In genomic region chr4:65865489-65865888, GRCh38 we compare ENCODE assay signal across 9 cellular contexts.
DNase-seq lines count a peak whose midpoint lies in the region; FAIRE-seq and TF ChIP-seq lines count a peak whose summit lies in the region.
"Had no signal": no experiment of that assay in that cellular context is flagged by ENCODE, and none has a peak within 500 bp of the region (broad histone marks: within the 10 kb centered on the region; RNA-seq: fewer than 3 reads in every experiment).

No MANE protein-coding gene starts in this region.

- dilution Hi-C loops in endothelial cell of umbilical vein (cut with MboI; ENCODE audit: extremely low pct_ligation_motif_present, low sequenced_read_pairs): no loop called here

- CTCF ChIA-PET in endothelial cell of umbilical vein (lab: Charles Lee): interaction anchor here (1.1 to 2.5 kb wide), 7 partner anchors 10 to 857 kb away, joined by 3 to 10 read pairs (median 7); no protein-coding TSS in a partner anchor

- no peaks in the 10 kb centered on the region for H3K9me1 ChIP-seq in endothelial cell of umbilical vein (replicated peaks; ENCODE audit: control insufficient read depth, extremely low read depth, insufficient read depth, low read length)

- DNase-seq in NCI-H2029 (lab: John Stamatoyannopoulos, UW) (peak; percentile 4), NCI-H2029 treated with DMSO at 0.1 percent for 48 hours (lab: John Stamatoyannopoulos, UW) (no peak), NCI-H82 treated with DMSO at 0.1 percent for 48 hours (lab: John Stamatoyannopoulos, UW; ENCODE audit: unreplicated experiment) (peak; percentile 6), endothelial cell of umbilical vein (ENCODE audit: low read depth, low spot score) (peak; percentile 55), testis (peak; percentile 36), pons (ENCODE audit: low spot score) (no peak), trophoblast cell (no peak)
- no peak for DNase-seq in NK-92 treated with Interleukin-12 subunit alpha and Interleukin-12 subunit beta, amount 100 ng/mL, for 24 hours (lab: John Stamatoyannopoulos, UW)
- DNase-seq: Karpas-422 had no signal

- H2AFZ ChIP-seq in endothelial cell of umbilical vein (ENCODE audit: low read depth, low read length): no peak overlapping the region
- H2AFZ ChIP-seq in trophoblast cell (ENCODE audit: insufficient read depth, low read length, poor library complexity): no peak overlapping the region

- no peak overlapping the region for H2BK5ac ChIP-seq in trophoblast cell (ENCODE audit: low read depth, low read length, poor library complexity)

- intact Hi-C loops in endothelial cell of umbilical vein (cut with micrococcal nuclease): loop anchor here (2.0 to 10.0 kb wide), 4 partner anchors 448 to 1085 kb away; no protein-coding TSS in a partner anchor
- intact Hi-C loops in testis (cut with DNase I; ENCODE audit: low total_unique reads): no loop called here

- H3K4ac ChIP-seq in trophoblast cell (ENCODE audit: low read depth, low read length): no peak overlapping the region

- no peak overlapping the region for H3K4me3 ChIP-seq in endothelial cell of umbilical vein (replicated peaks in 1 of 3; ENCODE audit: insufficient read depth in 1 of 3, low read depth in 1 of 3, low read length in 3 of 3)
- H3K4me3 ChIP-seq in testis: no peak overlapping the region
- H3K4me3 ChIP-seq in trophoblast cell (ENCODE audit: low read depth, low read length): no peak overlapping the region

- peak; percentile 36 to 43 for TF ChIP-seq CTCF in endothelial cell of umbilical vein (IDR thresholded peaks at IDR 0.05; ENCODE audit: extremely low read depth in 1 of 2, insufficient read depth in 1 of 2, low read depth in 1 of 2, low read length in 2 of 2)
- peak in 1 of 3 experiments; percentile 35 for TF ChIP-seq CTCF in testis (IDR thresholded peaks at IDR 0.05)

- no peak for FAIRE-seq in endothelial cell of umbilical vein (lab: Jason Lieb, UNC)

- no peak overlapping the region for H3K14ac ChIP-seq in trophoblast cell (ENCODE audit: low read length)

- no TSS peak for BruUV-seq in endothelial cell of umbilical vein (replicated peaks; lab: Mats Ljungman, UMichigan)

- no peak overlapping the region for H3K18ac ChIP-seq in trophoblast cell (ENCODE audit: low read length)

- H4K91ac ChIP-seq in trophoblast cell (ENCODE audit: low read depth, low read length): no peak overlapping the region

- WGBS in testis, 2 donors: 56 to 58% methylated on average over 4 of the region's 4 CpGs
- no CpG with 5 or more reads among the region's 4 CpGs for WGBS in trophoblast cell (ENCODE audit: extremely low coverage, insufficient coverage, insufficient read length)

- no peak overlapping the region for H2BK12ac ChIP-seq in trophoblast cell (ENCODE audit: low read length)

- no peak overlapping the region for H4K12ac ChIP-seq in trophoblast cell (ENCODE audit: low read depth, low read length)

- no peaks in the 10 kb centered on the region for H3K36me3 ChIP-seq in endothelial cell of umbilical vein (ENCODE audit: control insufficient read depth in 2 of 2, extremely low read depth in 1 of 2, insufficient read depth in 2 of 2, low read length in 2 of 2)
- H3K36me3 ChIP-seq in testis (ENCODE audit: low read depth, missing control alignments): no peaks in the 10 kb centered on the region
- H3K36me3 ChIP-seq in trophoblast cell (ENCODE audit: control insufficient read depth in 1 of 2, insufficient read depth in 2 of 2, low read length in 2 of 2): no peaks in the 10 kb centered on the region

- H3K4me1 ChIP-seq in endothelial cell of umbilical vein (ENCODE audit: control insufficient read depth, extremely low read depth, insufficient read depth, low read length): no peaks in the 10 kb centered on the region
- no peaks in the 10 kb centered on the region for H3K4me1 ChIP-seq in testis
- no peaks in the 10 kb centered on the region for H3K4me1 ChIP-seq in trophoblast cell (ENCODE audit: control insufficient read depth in 1 of 2, insufficient read depth in 2 of 2, low read length in 2 of 2)

- POLR2A ChIA-PET in endothelial cell of umbilical vein (lab: Charles Lee): no interaction called here

- no peak overlapping the region for H3K23ac ChIP-seq in trophoblast cell (ENCODE audit: low read length)

- H3K27ac ChIP-seq in endothelial cell of umbilical vein (ENCODE audit: insufficient read depth, low read depth, low read length) (no peak overlapping the region), testis (no peak overlapping the region), trophoblast cell (ENCODE audit: low read depth, low read length) (no peak overlapping the region)

- no peaks in the 10 kb centered on the region for H3K79me2 ChIP-seq in endothelial cell of umbilical vein (ENCODE audit: control insufficient read depth, insufficient read depth, low read length)
- no peaks in the 10 kb centered on the region for H3K79me2 ChIP-seq in trophoblast cell (ENCODE audit: control insufficient read depth, insufficient read depth, low read length, poor library complexity)

- H3K27me3 ChIP-seq in endothelial cell of umbilical vein (ENCODE audit: control insufficient read depth in 2 of 2, insufficient read depth in 2 of 2, low read length in 2 of 2): no peaks in the 10 kb centered on the region
- no peaks in the 10 kb centered on the region for H3K27me3 ChIP-seq in testis
- no peaks in the 10 kb centered on the region for H3K27me3 ChIP-seq in trophoblast cell (ENCODE audit: insufficient read depth, low read length)

- TF ChIP-seq POLR2A in endothelial cell of umbilical vein (IDR thresholded peaks at IDR 0.05; ENCODE audit: low read depth, low read length) (no peak), testis (IDR thresholded peaks at IDR 0.05) (no peak)

- no peaks in the 10 kb centered on the region for H4K20me1 ChIP-seq in endothelial cell of umbilical vein (replicated peaks; ENCODE audit: control insufficient read depth, extremely low read depth, insufficient read depth, low read length)

- no peak overlapping the region for H2AK5ac ChIP-seq in trophoblast cell (ENCODE audit: low read length)

- H4K8ac ChIP-seq in trophoblast cell (ENCODE audit: low read depth, low read length): no peak overlapping the region

- H2BK120ac ChIP-seq in trophoblast cell (ENCODE audit: insufficient read depth, low read length, poor library complexity): no peak overlapping the region

- H3K9me3 ChIP-seq in endothelial cell of umbilical vein (replicated peaks; ENCODE audit: control insufficient read depth, insufficient read depth, low read length) (no peaks in the 10 kb centered on the region), testis (no peaks in the 10 kb centered on the region), trophoblast cell (ENCODE audit: insufficient read depth, low read depth, low read length) (no peaks in the 10 kb centered on the region)

- H3K4me2 ChIP-seq in endothelial cell of umbilical vein (ENCODE audit: insufficient read depth, low read length) (no peak overlapping the region), trophoblast cell (ENCODE audit: low read length) (no peak overlapping the region)

- H3K79me1 ChIP-seq in trophoblast cell (ENCODE audit: low read length): no peaks in the 10 kb centered on the region

- H3K9ac ChIP-seq in endothelial cell of umbilical vein (replicated peaks; ENCODE audit: extremely low read depth, insufficient read depth, low read length) (no peak overlapping the region), trophoblast cell (ENCODE audit: low read length) (no peak overlapping the region)

TF ChIP-seq in endothelial cell of umbilical vein, 7 proteins besides CTCF, POLR2A, EP300 and RAD21:
- no peak for TF ChIP-seq EZH2 (IDR thresholded peaks at IDR 0.05; ENCODE audit: borderline replicate concordance, low read depth, low read length, severe bottlenecking)
- no peak for TF ChIP-seq POLR2AphosphoS5 (IDR thresholded peaks at IDR 0.05; ENCODE audit: insufficient read depth, low read depth, low read length)
- no peak for TF ChIP-seq MYC (IDR thresholded peaks at IDR 0.05; ENCODE audit: low read depth, low read length)
- TF ChIP-seq GATA2 (IDR thresholded peaks at IDR 0.05; ENCODE audit: insufficient read depth, insufficient read length, low read depth, low read length): no peak
- TF ChIP-seq JUN (IDR thresholded peaks at IDR 0.05; ENCODE audit: borderline replicate concordance, insufficient read depth, insufficient read length, low read depth): no peak
- TF ChIP-seq MAX (IDR thresholded peaks at IDR 0.05; ENCODE audit: insufficient read depth, insufficient read length): no peak
- no peak for TF ChIP-seq FOS (IDR thresholded peaks at IDR 0.05; ENCODE audit: borderline replicate concordance, insufficient read depth, low read length)

Comparison
In these comparisons a context has a peak if more than half of its experiments do, and no peak if none do; other contexts are left out.
1. DNase-seq: peak in NCI-H2029 (single experiment), NCI-H82 treated with DMSO at 0.1 percent for 48 hours (single experiment), endothelial cell of umbilical vein (single experiment) and testis (single experiment); none in NCI-H2029 treated with DMSO at 0.1 percent for 48 hours (single experiment), pons (single experiment), NK-92 treated with Interleukin-12 subunit alpha and Interleukin-12 subunit beta, amount 100 ng/mL, for 24 hours (single experiment) and trophoblast cell (0 of 2).